Comparison of ENCODE assay signal across 8 cellular contexts in the genomic region with DNA sequence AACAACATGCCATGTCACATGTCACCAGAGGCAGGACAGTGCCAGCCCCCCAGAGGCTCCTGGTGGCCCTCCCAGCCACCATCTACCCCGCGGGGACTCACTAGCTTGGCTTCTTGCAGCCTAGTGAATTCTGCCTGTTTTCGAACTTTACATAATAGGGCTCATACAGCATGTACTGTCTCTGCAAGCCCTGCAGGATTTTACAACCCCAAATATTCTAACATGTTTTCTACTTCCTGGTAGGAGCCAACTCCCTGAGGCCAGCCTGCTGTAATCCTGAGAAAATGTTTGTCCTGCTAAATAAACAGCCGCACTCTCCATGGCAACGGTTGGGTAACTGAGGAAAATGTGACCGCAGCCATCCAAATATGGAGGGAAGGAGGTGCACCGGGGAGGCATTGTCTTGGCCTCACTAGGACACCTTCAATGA. TPM values are rescaled to one million over a fixed set of nuclear protein-coding genes. Genes with fewer than 3 reads are reported as not detected.
A peak's percentile ranks its signal among the peaks of the same experiment; 100 is the strongest.
DNase-seq lines count a peak whose midpoint lies in the region; ATAC-seq and TF ChIP-seq lines count a peak whose summit lies in the region.

No MANE protein-coding gene starts in this region.

- ATAC-seq in HG03108 (IDR thresholded peaks at IDR 0.05; ENCODE audit: unreplicated experiment) = no peak

- DNase-seq in AG08395 (ENCODE audit: low spot score) (peak; percentile 93), NCI-H2029 (lab: John Stamatoyannopoulos, UW) (peak; percentile 94), dermis blood vessel endothelial cell (peak; percentile 28), medulla oblongata (ENCODE audit: extremely low spot score) (peak; percentile 71), vagina (ENCODE audit: extremely low spot score in 2 of 2) (peak in 1 of 2 donors; percentile 98), NCI-H446 (lab: John Stamatoyannopoulos, UW) (no peak)
- no peak for DNase-seq in activated CD8-positive, alpha-beta memory T cell treated with anti-CD3 and anti-CD28 coated beads, Interleukin-2, amount 50 U/mL, for 4 hours

- no peaks in the 10 kb centered on the region for H3K9me3 ChIP-seq in vagina

- H3K36me3 ChIP-seq in vagina = no peaks in the 10 kb centered on the region

- H3K4me3 ChIP-seq in vagina = peak overlapping the region; percentile 86 to 92

- H3K27me3 ChIP-seq in vagina = no peaks in the 10 kb centered on the region

- no peak for TF ChIP-seq CTCF in vagina (IDR thresholded peaks at IDR 0.05)

- peaks cover 88% of the 10 kb centered on the region for H3K4me1 ChIP-seq in vagina

- peak overlapping the region; percentile 96 for H3K27ac ChIP-seq in vagina

- no peak for TF ChIP-seq POLR2A in vagina (IDR thresholded peaks at IDR 0.05)

- intact Hi-C loops in vagina (cut with DNase I) = no loop called here

RNA-seq across cellular contexts. Expression of a gene that starts 2.7 kb away (rescaled TPM):
- total RNA-seq in dermis blood vessel endothelial cell (1.2 and 3.0 TPM in 2 replicates), vagina (21.1 TPM)

RNA-seq across cellular contexts. Expression of a gene that starts 34.6 kb away (rescaled TPM):
- total RNA-seq in dermis blood vessel endothelial cell (7.3 and 8.7 TPM in 2 replicates), vagina (10.3 TPM)

RNA-seq across cellular contexts. Expression of a gene that starts 45.8 kb away (rescaled TPM):
- total RNA-seq in dermis blood vessel endothelial cell = 2.2 and 3.7 TPM in 2 replicates
- 8.6 TPM for total RNA-seq in vagina

Comparison
In these comparisons a context has a peak if more than half of its experiments do, and no peak if none do; other contexts are left out.
1. DNase-seq: peak in AG08395 (single experiment), NCI-H2029 (single experiment), dermis blood vessel endothelial cell (single experiment) and medulla oblongata (single experiment); none in NCI-H446 (0 of 2) and activated CD8-positive, alpha-beta memory T cell treated with anti-CD3 and anti-CD28 coated beads, Interleukin-2, amount 50 U/mL, for 4 hours (single experiment).